In the genomic region with DNA sequence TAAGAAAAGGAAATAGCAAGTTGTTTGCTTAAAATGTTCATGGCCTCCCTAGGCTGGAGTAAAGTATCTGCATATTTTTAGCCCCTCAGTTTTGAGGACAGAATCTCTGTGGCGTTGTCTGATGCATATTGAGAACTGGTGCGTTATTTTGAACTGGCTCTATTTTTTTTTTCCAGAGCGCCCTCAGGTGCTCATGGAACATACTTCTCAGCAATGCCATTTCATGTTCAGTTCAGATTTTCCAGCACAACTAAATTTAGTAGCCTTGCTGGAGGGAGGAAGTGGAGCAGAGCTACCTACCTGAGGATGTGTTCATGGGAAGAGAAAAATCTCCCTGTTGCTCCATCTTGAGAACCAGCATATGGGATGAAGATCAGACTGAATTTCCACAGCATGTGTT, we compare ENCODE assay signal across 12 cellular contexts.
A peak's percentile ranks its signal among the peaks of the same experiment; 100 is the strongest.
DNase-seq lines count a peak whose midpoint lies in the region; ATAC-seq, FAIRE-seq and TF ChIP-seq lines count a peak whose summit lies in the region.
"Had no signal": no experiment of that assay in that cellular context is flagged by ENCODE, and none has a peak within 500 bp of the region (broad histone marks: within the 10 kb centered on the region; RNA-seq: fewer than 3 reads in every experiment).

No MANE protein-coding gene starts in this region.

- H3K27me3 Mint-ChIP-seq in GM23338 (ENCODE audit: insufficient read depth, low read depth, poor library complexity): peaks cover 9% of the 10 kb centered on the region
- peaks cover 30% of the 10 kb centered on the region for H3K27me3 Mint-ChIP-seq in brain
- no peaks in the 10 kb centered on the region for H3K27me3 Mint-ChIP-seq in neural crest cell (ENCODE audit: low read depth)
- peaks cover 0 to 4% of the 10 kb centered on the region in 2 donors for H3K27me3 Mint-ChIP-seq in T-cell
- H3K27me3 Mint-ChIP-seq: activated CD4-positive, alpha-beta memory T cell treated with anti-CD3 and anti-CD28 coated beads for 36 hours; activated naive CD4-positive, alpha-beta T cell treated with anti-CD3 and anti-CD28 coated beads, Interleukin-2, amount 50 U/mL, for 24 hours had no signal

- TF ChIP-seq CTCF in GM23338 (conservative IDR thresholded peaks at IDR 0.05; ENCODE audit: low read depth in 2 of 2): peak; percentile 43 to 45
- peak in 1 of 2 experiments; percentile 43 for TF ChIP-seq CTCF in brain (conservative IDR thresholded peaks at IDR 0.05)
- peak; percentile 23 for TF ChIP-seq CTCF in neural crest cell (conservative IDR thresholded peaks at IDR 0.05)

- no peaks in the 10 kb centered on the region for H3F3A ChIP-seq in GM23338 (replicated peaks; ENCODE audit: low read depth)

- no peaks in the 10 kb centered on the region for H3K36me3 ChIP-seq in GM23338 (ENCODE audit: insufficient read depth)

- no peaks in the 10 kb centered on the region for H4K20me1 ChIP-seq in GM23338 (replicated peaks; ENCODE audit: insufficient read depth)

- POLR2A ChIA-PET in T-cell (lab: Charles Lee): no interaction called here

- ATAC-seq in GM23338 (no peak), T-cell (replicated peaks in 1 of 4) (no peak)

- FAIRE-seq in HTR-8/SVneo (lab: Jason Lieb, UNC): no peak
- FAIRE-seq: G401.6 had no signal

- DNase-seq in GM23338 (ENCODE audit: low spot score) (no peak), NCI-H1092 (lab: John Stamatoyannopoulos, UW) (peak; percentile 16), neural crest cell (ENCODE audit: low read depth, low spot score) (no peak), HTR-8/SVneo (ENCODE audit: insufficient read length, low spot score) (no peak), T-cell (no peak), pons (ENCODE audit: low spot score) (no peak)
- DNase-seq: activated CD4-positive, alpha-beta memory T cell treated with anti-CD3 and anti-CD28 coated beads for 36 hours; naive B cell had no signal

- no peak overlapping the region for H2AFZ ChIP-seq in GM23338

- no peaks in the 10 kb centered on the region for H3K27me3 ChIP-seq in GM23338 (ENCODE audit: insufficient read depth)

- H3K79me2 ChIP-seq in GM23338 (replicated peaks; ENCODE audit: insufficient read depth): no peaks in the 10 kb centered on the region

- H3K4me1 ChIP-seq in GM23338 (ENCODE audit: insufficient read depth): no peaks in the 10 kb centered on the region; the same call in 1 of the 2 replicates

- H3K4me3 Mint-ChIP-seq in GM23338 (no peak overlapping the region), brain (peak overlapping the region in 3 of 5 experiments; percentile 4 to 68 (median 23)), neural crest cell (peak overlapping the region; percentile 20), T-cell (no peak overlapping the region)
- H3K4me3 Mint-ChIP-seq: activated CD4-positive, alpha-beta memory T cell treated with anti-CD3 and anti-CD28 coated beads for 36 hours; activated naive CD4-positive, alpha-beta T cell treated with anti-CD3 and anti-CD28 coated beads, Interleukin-2, amount 50 U/mL, for 24 hours; naive B cell; stimulated activated naive CD8-positive, alpha-beta T cell treated with anti-CD3 and anti-CD28 coated beads, Interleukin-15, Interleukin-2, amounts not matched to agents 100 ng/mL and 50 ng/mL, for 24 hours had no signal

- no peak overlapping the region for H3K27ac ChIP-seq in GM23338 (ENCODE audit: low read depth)

- H3K4me2 ChIP-seq in GM23338: no peak overlapping the region

- no peak overlapping the region for H3K27ac Mint-ChIP-seq in GM23338
- peak overlapping the region in 3 of 5 experiments; percentile 70 to 93 (median 84) for H3K27ac Mint-ChIP-seq in brain
- H3K27ac Mint-ChIP-seq in neural crest cell (ENCODE audit: unreplicated experiment): peak overlapping the region; percentile 5
- H3K27ac Mint-ChIP-seq in T-cell: no peak overlapping the region
- H3K27ac Mint-ChIP-seq: activated CD4-positive, alpha-beta memory T cell treated with anti-CD3 and anti-CD28 coated beads for 36 hours; activated naive CD4-positive, alpha-beta T cell treated with anti-CD3 and anti-CD28 coated beads, Interleukin-2, amount 50 U/mL, for 24 hours; naive B cell; stimulated activated naive CD8-positive, alpha-beta T cell treated with anti-CD3 and anti-CD28 coated beads, Interleukin-15, Interleukin-2, amounts not matched to agents 100 ng/mL and 50 ng/mL, for 24 hours had no signal

- H3K9me3 Mint-ChIP-seq in GM23338 (peaks cover 3% of the 10 kb centered on the region; the same call in 1 of the 3 replicates), brain (peaks cover 0 to 6% (median 0%) of the 10 kb centered on the region in 5 experiments), neural crest cell (no peaks in the 10 kb centered on the region), T-cell (peaks cover 0 to 5% (median 0%) of the 10 kb centered on the region in 3 donors)
- H3K9me3 Mint-ChIP-seq: activated CD4-positive, alpha-beta memory T cell treated with anti-CD3 and anti-CD28 coated beads for 36 hours; activated naive CD4-positive, alpha-beta T cell treated with anti-CD3 and anti-CD28 coated beads, Interleukin-2, amount 50 U/mL, for 24 hours; naive B cell; stimulated activated naive CD8-positive, alpha-beta T cell treated with anti-CD3 and anti-CD28 coated beads, Interleukin-15, Interleukin-2, amounts not matched to agents 100 ng/mL and 50 ng/mL, for 24 hours had no signal

- H3K4me1 Mint-ChIP-seq in GM23338 (peaks cover 42% of the 10 kb centered on the region), brain (peaks cover 44% of the 10 kb centered on the region), neural crest cell (peaks cover 59% of the 10 kb centered on the region), T-cell (peaks cover 0 to 11% (median 0%) of the 10 kb centered on the region in 3 donors)
- H3K4me1 Mint-ChIP-seq: activated naive CD4-positive, alpha-beta T cell treated with anti-CD3 and anti-CD28 coated beads, Interleukin-2, amount 50 U/mL, for 24 hours; naive B cell had no signal

- 0 out of 2 replicates have a peak, but pooled peaks cover 8% of the 10 kb centered on the region for H3K9me2 ChIP-seq in GM23338 (ENCODE audit: insufficient read depth)

- no peaks in the 10 kb centered on the region for H3K36me3 Mint-ChIP-seq in GM23338 (ENCODE audit: low read depth)
- no peaks in the 10 kb centered on the region for H3K36me3 Mint-ChIP-seq in brain
- no peaks in the 10 kb centered on the region for H3K36me3 Mint-ChIP-seq in neural crest cell (ENCODE audit: low read depth)
- H3K36me3 Mint-ChIP-seq in T-cell: no peaks in the 10 kb centered on the region
- H3K36me3 Mint-ChIP-seq: activated CD4-positive, alpha-beta memory T cell treated with anti-CD3 and anti-CD28 coated beads for 36 hours; activated naive CD4-positive, alpha-beta T cell treated with anti-CD3 and anti-CD28 coated beads, Interleukin-2, amount 50 U/mL, for 24 hours; naive B cell had no signal

- no peak overlapping the region for H3K4me3 ChIP-seq in GM23338

- CTCF ChIA-PET in T-cell (lab: Charles Lee): no interaction called here

Comparison
In these comparisons a context has a peak if more than half of its experiments do, and no peak if none do; other contexts are left out.
1. H3K27ac Mint-ChIP-seq: peak in brain (3 of 5) and neural crest cell (single experiment); none in GM23338 (single experiment) and T-cell (0 of 2).
2. H3K4me3 Mint-ChIP-seq: peak in brain (3 of 5) and neural crest cell (single experiment); none in GM23338 (single experiment) and T-cell (0 of 3).